Comparison of ENCODE assay signal across 8 cellular contexts in the genomic region with DNA sequence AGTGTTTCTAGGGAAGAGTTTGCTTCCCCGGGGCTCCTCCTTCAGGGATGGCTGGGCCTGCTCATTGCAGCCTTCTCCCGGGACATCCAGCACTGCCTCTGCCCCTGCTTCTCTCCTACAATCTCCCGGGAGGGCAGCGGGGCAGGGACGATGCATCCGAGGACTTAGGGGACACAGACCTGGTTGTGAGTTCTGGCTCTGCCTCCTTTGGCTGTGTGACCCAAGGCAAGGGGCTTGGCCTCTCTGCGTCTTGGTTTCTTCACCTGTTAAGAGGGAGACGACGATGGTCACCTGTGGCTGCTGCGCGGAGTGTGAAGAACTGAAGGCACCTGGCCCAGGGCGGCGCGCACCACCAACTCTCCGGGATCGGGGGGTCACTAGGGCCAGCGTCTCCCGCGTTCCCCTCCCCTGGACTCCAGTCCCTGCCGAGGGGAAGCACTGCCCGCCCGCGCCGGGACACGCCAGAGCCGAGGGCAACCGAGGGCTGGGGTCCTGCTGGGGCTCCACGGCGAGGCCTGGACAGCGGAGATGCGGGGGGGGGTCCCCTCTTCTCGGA. TPM values are rescaled to one million over a fixed set of nuclear protein-coding genes. Genes with fewer than 3 reads are reported as not detected.
A peak's percentile ranks its signal among the peaks of the same experiment; 100 is the strongest.
DNase-seq lines count a peak whose midpoint lies in the region; ATAC-seq, FAIRE-seq and TF ChIP-seq lines count a peak whose summit lies in the region.

No MANE protein-coding gene starts in this region.

- ATAC-seq in natural killer cell treated with Interleukin-12 subunit alpha and Interleukin-12 subunit beta and Interleukin-15 and Interleukin-18, amount 100 ng/mL, for 72 hours = peak in 1 of 2 donors; percentile 14
- ATAC-seq in HG03457 (IDR thresholded peaks at IDR 0.05; ENCODE audit: unreplicated experiment) (no peak), GM21515 (IDR thresholded peaks at IDR 0.05; ENCODE audit: unreplicated experiment) (no peak)

- peak overlapping the region; percentile 93 for H3K27ac ChIP-seq in DOHH2 (ENCODE audit: low read depth, low read length)
- H3K27ac ChIP-seq in HUES64 (ENCODE audit: low read depth, low read length) = no peak overlapping the region
- no peak overlapping the region for H3K27ac ChIP-seq in H1 (ENCODE audit: low read depth, low read length)

- CTCF ChIA-PET in H1 (lab: Charles Lee; ENCODE audit: partially characterized antibody) = no interaction called here

- TF ChIP-seq RAD21 in H1 (IDR thresholded peaks at IDR 0.05 in 1 of 2, conservative IDR thresholded peaks at IDR 0.05 in 1 of 2; ENCODE audit: low read depth in 2 of 2, low read length in 2 of 2) = no peak

- no peak overlapping the region for H3K27ac Mint-ChIP-seq in natural killer cell treated with Interleukin-12 subunit alpha and Interleukin-12 subunit beta and Interleukin-15 and Interleukin-18, amount 100 ng/mL, for 72 hours

- H4K20me1 ChIP-seq in DOHH2 (ENCODE audit: control insufficient read depth, insufficient read depth, low read depth, low read length) = 0 out of 2 replicates have a peak, but pooled peaks cover 6% of the 10 kb centered on the region
- H4K20me1 ChIP-seq in H1 (replicated peaks in 1 of 2; ENCODE audit: control insufficient read depth in 1 of 2, insufficient read depth in 2 of 2, low read length in 2 of 2) = no peaks in the 10 kb centered on the region

- no peak for FAIRE-seq in H1 (lab: Jason Lieb, UNC)

- no peak overlapping the region for H2BK20ac ChIP-seq in H1 (ENCODE audit: low read length)

- no peak overlapping the region for H3K14ac ChIP-seq in H1 (ENCODE audit: insufficient read length)

- H3K27me3 Mint-ChIP-seq in natural killer cell treated with Interleukin-12 subunit alpha and Interleukin-12 subunit beta and Interleukin-15 and Interleukin-18, amount 100 ng/mL, for 72 hours = peaks cover 0 to 3% of the 10 kb centered on the region in 2 donors

- H3K27me3 ChIP-seq in DOHH2 (ENCODE audit: control insufficient read depth, low read length) (no peaks in the 10 kb centered on the region), HUES64 (ENCODE audit: insufficient read depth, low read length) (peaks cover 15% of the 10 kb centered on the region), H1 (replicated peaks in 1 of 4; ENCODE audit: control insufficient read depth in 3 of 4, extremely low read depth in 1 of 4, insufficient read depth in 3 of 4, low read length in 3 of 4) (peaks cover 0 to 13% (median 9%) of the 10 kb centered on the region in 4 experiments; a peak in 5 of 7 replicates)

- WGBS in HUES64 = 7% methylated on average over 32 of the region's 32 CpGs
- WGBS in H1 (ENCODE audit: extremely low coverage in 1 of 2, insufficient coverage in 1 of 2, insufficient read length in 1 of 2, insufficient replicate concordance in 2 of 2, low coverage in 1 of 2, low lambda C conversion rate in 2 of 2, missing lambda C conversion rate in 1 of 2), 2 experiments = 28% methylated on average over 12 of the region's 32 CpGs; no CpG with 5 or more reads in 1 of the 2 experiments

- no peak overlapping the region for H3K23ac ChIP-seq in H1 (ENCODE audit: insufficient read length)

- no peaks in the 10 kb centered on the region for H3K9me2 ChIP-seq in DOHH2 (replicated peaks; ENCODE audit: control insufficient read depth, low read length)

- H3K79me1 ChIP-seq in H1 (ENCODE audit: low read depth, low read length) = no peaks in the 10 kb centered on the region

- H3K9me3 ChIP-seq in DOHH2 (ENCODE audit: control insufficient read depth, insufficient read depth, low read length) (no peaks in the 10 kb centered on the region), HUES64 (ENCODE audit: insufficient read depth, low read depth, low read length) (no peaks in the 10 kb centered on the region), H1 (ENCODE audit: insufficient read depth in 2 of 2, low read depth in 1 of 2, low read length in 1 of 2) (no peaks in the 10 kb centered on the region)

- peaks cover 6% of the 10 kb centered on the region for H3K23me2 ChIP-seq in H1 (ENCODE audit: low read depth, low read length)

- H3K56ac ChIP-seq in H1 (replicated peaks; ENCODE audit: insufficient read length, low read depth, low read length) = peak overlapping the region; percentile 17

- H3F3A ChIP-seq in DOHH2 (ENCODE audit: control insufficient read depth, insufficient read depth) = peaks cover 15% of the 10 kb centered on the region

- H2AK5ac ChIP-seq in H1 (ENCODE audit: low read depth, low read length) = no peak overlapping the region

- H3K79me2 ChIP-seq in DOHH2 (ENCODE audit: control insufficient read depth, low read length) (peaks cover 47% of the 10 kb centered on the region), H1 (ENCODE audit: control insufficient read depth in 1 of 2, insufficient read depth in 2 of 2, low read length in 2 of 2) (no peaks in the 10 kb centered on the region)

- no peak overlapping the region for H2BK12ac ChIP-seq in H1 (ENCODE audit: low read depth, low read length)

- H3K9me3 Mint-ChIP-seq in natural killer cell treated with Interleukin-12 subunit alpha and Interleukin-12 subunit beta and Interleukin-15 and Interleukin-18, amount 100 ng/mL, for 72 hours = no peaks in the 10 kb centered on the region

- H3K4me3 ChIP-seq in DOHH2 (ENCODE audit: low read length) = peak overlapping the region; percentile 98
- H3K4me3 ChIP-seq in HUES64 (ENCODE audit: low read length) = peak overlapping the region; percentile 57
- peak overlapping the region; percentile 46 to 71 (median 56) for H3K4me3 ChIP-seq in H1 (ENCODE audit: extremely low read depth in 1 of 4, insufficient read depth in 2 of 4, low read depth in 3 of 4, low read length in 4 of 4)

- H4K5ac ChIP-seq in H1 (ENCODE audit: insufficient read length, low read depth, low read length) = no peak overlapping the region

- H3K36me3 Mint-ChIP-seq in natural killer cell treated with Interleukin-12 subunit alpha and Interleukin-12 subunit beta and Interleukin-15 and Interleukin-18, amount 100 ng/mL, for 72 hours = no peaks in the 10 kb centered on the region

- no peak overlapping the region for H2BK5ac ChIP-seq in H1 (ENCODE audit: low read depth, low read length)

- H4K91ac ChIP-seq in H1 (replicated peaks; ENCODE audit: insufficient read length, low read length) = no peak overlapping the region

- H3K4me2 ChIP-seq in DOHH2 (ENCODE audit: low read length) (peak overlapping the region; percentile 100), H1 (ENCODE audit: insufficient read depth in 1 of 2, low read depth in 2 of 2, low read length in 2 of 2) (peak overlapping the region; percentile 72 to 85)

- H3K4me1 Mint-ChIP-seq in natural killer cell treated with Interleukin-12 subunit alpha and Interleukin-12 subunit beta and Interleukin-15 and Interleukin-18, amount 100 ng/mL, for 72 hours (ENCODE audit: low read depth in 2 of 2) = peaks cover 35 to 46% of the 10 kb centered on the region in 2 donors

- H3K18ac ChIP-seq in H1 (ENCODE audit: extremely low read depth, low read length) = 0 out of 2 replicates have a peak overlapping the region, but pooled peaks have one; percentile 11

- no peak for TF ChIP-seq POLR2A in H1 (IDR thresholded peaks at IDR 0.05; ENCODE audit: control extremely low read depth in 1 of 2, low read depth in 2 of 2, low read length in 2 of 2)

- POLR2A ChIA-PET in H1 (lab: Charles Lee; ENCODE audit: partially characterized antibody) = no interaction called here

- peaks cover 45% of the 10 kb centered on the region for H3K36me3 ChIP-seq in DOHH2 (ENCODE audit: control insufficient read depth, low read length)
- no peaks in the 10 kb centered on the region for H3K36me3 ChIP-seq in HUES64 (ENCODE audit: insufficient read depth, low read length)
- H3K36me3 ChIP-seq in H1 (ENCODE audit: control insufficient read depth in 2 of 4, insufficient read depth in 4 of 4, low read length in 3 of 4) = no peaks in the 10 kb centered on the region

- H3K9ac ChIP-seq in HUES64 (ENCODE audit: low read depth, low read length) = peak overlapping the region; percentile 45
- H3K9ac ChIP-seq in H1 (replicated peaks in 1 of 4; ENCODE audit: extremely low read depth in 1 of 4, low read depth in 3 of 4, low read length in 3 of 4) = peak overlapping the region in 1 of 4 experiments; percentile 23; a peak in 1 of 7 replicates

- no peak for DNase-seq in H1 (ENCODE audit: low read depth in 1 of 2, low spot score in 2 of 2)
- no peak for DNase-seq in natural killer cell treated with Interleukin-12 subunit alpha and Interleukin-12 subunit beta and Interleukin-15 and Interleukin-18, amount 100 ng/mL, for 72 hours (ENCODE audit: low spot score)
- no peak for DNase-seq in pons (ENCODE audit: low spot score)
- no peak for DNase-seq in GDM1 (lab: John Stamatoyannopoulos, UW)

- peak overlapping the region; percentile 73 for H3K4me3 Mint-ChIP-seq in natural killer cell treated with Interleukin-12 subunit alpha and Interleukin-12 subunit beta and Interleukin-15 and Interleukin-18, amount 100 ng/mL, for 72 hours

- no peak overlapping the region for H2BK120ac ChIP-seq in H1 (replicated peaks; ENCODE audit: low read depth, low read length)

- H3K4ac ChIP-seq in H1 (replicated peaks; ENCODE audit: insufficient read length, low read depth, low read length) = no peak overlapping the region

- no peak for TF ChIP-seq EP300 in H1 (IDR thresholded peaks at IDR 0.05; ENCODE audit: borderline replicate concordance in 1 of 2, low read depth in 2 of 2, low read length in 2 of 2)

- no peak overlapping the region for H2BK15ac ChIP-seq in H1 (ENCODE audit: low read length)

- peak overlapping the region; percentile 26; the same call in 1 of the 2 replicates for H2AFZ ChIP-seq in H1 (ENCODE audit: low read length)

- no peak for TF ChIP-seq CTCF in DOHH2 (IDR thresholded peaks at IDR 0.05; ENCODE audit: low read depth, low read length, poor library complexity, severe bottlenecking)
- TF ChIP-seq CTCF in H1 (IDR thresholded peaks at IDR 0.05; ENCODE audit: control extremely low read depth in 1 of 3, insufficient read depth in 1 of 3, low read depth in 1 of 3, low read length in 3 of 3) = no peak

- peaks cover 88% of the 10 kb centered on the region for H3K4me1 ChIP-seq in DOHH2 (ENCODE audit: control insufficient read depth, low read length)
- 0 out of 2 replicates have a peak, but pooled peaks cover 5% of the 10 kb centered on the region for H3K4me1 ChIP-seq in HUES64 (ENCODE audit: insufficient read depth, low read length)
- peaks cover 2 to 15% (median 6%) of the 10 kb centered on the region in 4 experiments for H3K4me1 ChIP-seq in H1 (replicated peaks in 1 of 4; ENCODE audit: control insufficient read depth in 3 of 4, insufficient read depth in 4 of 4, low read length in 3 of 4)

- H4K8ac ChIP-seq in H1 (ENCODE audit: extremely low read depth, insufficient read depth, low read length) = peak overlapping the region; percentile 75; the same call in 1 of the 2 replicates

RNA-seq across cellular contexts. Expression of a gene that starts 0.4 kb away (rescaled TPM):
- polyA plus RNA-seq in HUES64 (2013, experiment 1 of 2) = 5.1 TPM
- 8.3 TPM for polyA plus RNA-seq in HUES64 (2013, experiment 2 of 2)
- total RNA-seq in H1 (2021; fragmentation: NEBNext Ultra II Directional; extraction: Animal tissue kit (Norgen Biotek cat#: 25700)) = 5.6 and 5.8 TPM in 2 replicates
- 10.5 and 11.2 TPM in 2 replicates for polyA plus RNA-seq in H1 (2011; rRNA removed)
- 8.0 TPM for polyA plus RNA-seq in H1 (2011; cell fraction: cytosol; rRNA removed)
- polyA plus RNA-seq in H1 (2011; cell fraction: nucleus; rRNA removed) = 5.7 TPM
- 7.3 to 9.5 TPM (median 7.9 TPM) in 4 replicates for polyA plus RNA-seq in H1 (2012, experiment 1 of 2)
- 7.0 TPM for polyA plus RNA-seq in H1 (2012, experiment 2 of 2)
- 14.1 TPM for polyA plus RNA-seq in H1 (2013, experiment 1 of 2)
- polyA plus RNA-seq in H1 (2013, experiment 2 of 2) = 14.7 TPM
- polyA minus RNA-seq in H1 (2011; rRNA and poly(A)+ RNA removed) = 3.7 and 6.0 TPM in 2 replicates
- polyA minus RNA-seq in H1 (2011; cell fraction: cytosol; rRNA and poly(A)+ RNA removed) = 2.9 TPM
- polyA minus RNA-seq in H1 (2011; cell fraction: nucleus; rRNA and poly(A)+ RNA removed) = 3.0 TPM
- 1 to 10 TPM in 1 of 2 donors, under 1 TPM in 1; 1.00 to 3.3 TPM for total RNA-seq in natural killer cell treated with Interleukin-12 subunit alpha and Interleukin-12 subunit beta and Interleukin-15 and Interleukin-18, amount 100 ng/mL, for 72 hours

RNA-seq across cellular contexts. Expression of a gene that starts 54.2 kb away (rescaled TPM):
- polyA plus RNA-seq in HUES64 (2013, experiment 1 of 2) = 288 TPM
- polyA plus RNA-seq in HUES64 (2013, experiment 2 of 2) = 290 TPM
- total RNA-seq in H1 (2021; fragmentation: NEBNext Ultra II Directional; extraction: Animal tissue kit (Norgen Biotek cat#: 25700)) = 335 and 350 TPM in 2 replicates
- 109 and 193 TPM in 2 replicates for polyA plus RNA-seq in H1 (2011; rRNA removed)
- polyA plus RNA-seq in H1 (2011; cell fraction: cytosol; rRNA removed) = 216 TPM
- 71.9 TPM for polyA plus RNA-seq in H1 (2011; cell fraction: nucleus; rRNA removed)
- polyA plus RNA-seq in H1 (2012, experiment 1 of 2) = 227 to 289 TPM (median 267 TPM) in 4 replicates
- polyA plus RNA-seq in H1 (2012, experiment 2 of 2) = 41.5 TPM
- polyA plus RNA-seq in H1 (2013, experiment 1 of 2) = 220 TPM
- 229 TPM for polyA plus RNA-seq in H1 (2013, experiment 2 of 2)
- polyA minus RNA-seq in H1 (2011; rRNA and poly(A)+ RNA removed) = 220 and 313 TPM in 2 replicates
- polyA minus RNA-seq in H1 (2011; cell fraction: cytosol; rRNA and poly(A)+ RNA removed) = 137 TPM
- polyA minus RNA-seq in H1 (2011; cell fraction: nucleus; rRNA and poly(A)+ RNA removed) = 129 TPM
- total RNA-seq in natural killer cell treated with Interleukin-12 subunit alpha and Interleukin-12 subunit beta and Interleukin-15 and Interleukin-18, amount 100 ng/mL, for 72 hours = 100 to 1,000 TPM; 140 to 143 TPM
